In genomic region chr1:28329395-28330153, GRCh38 we compare ENCODE assay signal across 8 cellular contexts. TPM values are rescaled to one million over a fixed set of nuclear protein-coding genes. Genes with fewer than 3 reads are reported as not detected.
DNase-seq lines count a peak whose midpoint lies in the region; TF ChIP-seq lines count a peak whose summit lies in the region.

No MANE protein-coding gene starts in this region.

- peak; percentile 58 for DNase-seq in NB4 (ENCODE audit: low read depth)
- peak; percentile 28 for DNase-seq in activated T-helper 9 cell treated with anti-CD3 and anti-CD28 coated beads, Interleukin-2, amount 50 U/mL, for 16 hours (ENCODE audit: low read depth)
- no peak for DNase-seq in left ventricle myocardium inferior
- DNase-seq in sigmoid colon, result peak; percentile 21
- no peak for DNase-seq in SW480 (ENCODE audit: low spot score)
- no peak for DNase-seq in cerebellar nuclear complex (lab: John Stamatoyannopoulos, UW)
- DNase-seq in medulla oblongata (ENCODE audit: extremely low spot score), result no peak

- H3K27me3 ChIP-seq in left ventricle myocardium inferior (ENCODE audit: low read depth) (no peaks in the 10 kb centered on the region), sigmoid colon (no peaks in the 10 kb centered on the region)

- H3K4me3 ChIP-seq in GM12875 (ENCODE audit: low read depth, low read length) (peak overlapping the region; percentile 72), NB4 (ENCODE audit: low read depth, low read length) (peak overlapping the region; percentile 92), left ventricle myocardium inferior (peak overlapping the region; percentile 81), sigmoid colon (peak overlapping the region; percentile 58 to 67 (median 66))

- peaks cover 42% of the 10 kb centered on the region for H3K36me3 ChIP-seq in left ventricle myocardium inferior
- peaks cover 13 to 39% (median 25%) of the 10 kb centered on the region in 4 donors for H3K36me3 ChIP-seq in sigmoid colon

- TF ChIP-seq POLR2A in NB4 (IDR thresholded peaks at IDR 0.05; ENCODE audit: extremely low read depth, insufficient read length) (no peak), sigmoid colon (IDR thresholded peaks at IDR 0.05) (no peak)

- no peak for TF ChIP-seq CTCF in GM12875 (IDR thresholded peaks at IDR 0.05; ENCODE audit: borderline replicate concordance, insufficient read depth, low read depth, low read length)
- no peak for TF ChIP-seq CTCF in NB4 (IDR thresholded peaks at IDR 0.05; ENCODE audit: low read depth, low read length)
- peak; percentile 15 for TF ChIP-seq CTCF in left ventricle myocardium inferior (IDR thresholded peaks at IDR 0.05; ENCODE audit: borderline replicate concordance)
- TF ChIP-seq CTCF in sigmoid colon (IDR thresholded peaks at IDR 0.05), result peak in 2 of 4 experiments; percentile 21 to 22

- intact Hi-C loops in left ventricle myocardium inferior (cut with micrococcal nuclease) (no loop called here), sigmoid colon (cut with DNase I) (loop anchor here (2.0 to 5.0 kb wide), 2 partner anchors 41 to 82 kb away; no protein-coding TSS in a partner anchor)

- H3K9me3 ChIP-seq in left ventricle myocardium inferior (replicated peaks), result no peaks in the 10 kb centered on the region
- no peaks in the 10 kb centered on the region for H3K9me3 ChIP-seq in sigmoid colon

- no peak for TF ChIP-seq EP300 in sigmoid colon (IDR thresholded peaks at IDR 0.05)

- H3K27ac ChIP-seq in left ventricle myocardium inferior (replicated peaks) (peak overlapping the region; percentile 91), sigmoid colon (peak overlapping the region; percentile 77 to 90 (median 85))

- peaks cover 20% of the 10 kb centered on the region for H3K4me1 ChIP-seq in left ventricle myocardium inferior
- H3K4me1 ChIP-seq in sigmoid colon, result peaks cover 0 to 19% (median 8%) of the 10 kb centered on the region in 4 donors

- WGBS in sigmoid colon, 2 donors, result 28 to 36% methylated on average over 29 of the region's 29 CpGs

RNA-seq across cellular contexts. Expression of gene MED18, which starts 0.7 kb away (rescaled TPM):
- 10.8 TPM for total RNA-seq in left ventricle myocardium inferior
- 10 to 100 TPM in 3 of 4 donors, 1 to 10 TPM in 1; 5.2 to 21.6 (median 12.7) TPM for total RNA-seq in sigmoid colon
- polyA plus RNA-seq in sigmoid colon, result 10 to 100 TPM; 16.2 to 31.8 (median 31.0) TPM

RNA-seq across cellular contexts. Expression of gene PHACTR4, which starts 40.0 kb away (rescaled TPM):
- 13.6 TPM for total RNA-seq in left ventricle myocardium inferior
- total RNA-seq in sigmoid colon, result 10 to 100 TPM; 35.2 to 57.4 (median 38.4) TPM
- polyA plus RNA-seq in sigmoid colon, result 10 to 100 TPM; 21.6 to 31.9 (median 24.4) TPM

Comparison
In these comparisons a context has a peak if more than half of its experiments do, and no peak if none do; other contexts are left out.
1. DNase-seq: peak in NB4 (single experiment), activated T-helper 9 cell treated with anti-CD3 and anti-CD28 coated beads, Interleukin-2, amount 50 U/mL, for 16 hours (single experiment) and sigmoid colon (single experiment); none in left ventricle myocardium inferior (single experiment), SW480 (single experiment), cerebellar nuclear complex (0 of 2) and medulla oblongata (single experiment).
2. Peak in every context shown above with its lines, with median percentiles within 50 percentile points of each other: H3K4me3 ChIP-seq.